In genomic region chr3:1082024-1082633, GRCh38 we compare ENCODE assay signal across 8 cellular contexts. TPM values are rescaled to one million over a fixed set of nuclear protein-coding genes. Genes with fewer than 3 reads are reported as not detected.
DNase-seq lines count a peak whose midpoint lies in the region; ATAC-seq, FAIRE-seq and TF ChIP-seq lines count a peak whose summit lies in the region.

No MANE protein-coding gene starts in this region.

- no peaks in the 10 kb centered on the region for H3K27me3 ChIP-seq in HepG2 (ENCODE audit: control insufficient read depth in 1 of 2, insufficient read depth in 2 of 2, low read length in 2 of 2)

- no peak overlapping the region for H3K4me3 Mint-ChIP-seq in T-helper 17 cell

- H3K27me3 Mint-ChIP-seq in T-helper 17 cell, result no peaks in the 10 kb centered on the region

- DNase-seq in AG20443 (ENCODE audit: low spot score), result peak; percentile 14
- DNase-seq in GM18507 (ENCODE audit: extremely low spot score, insufficient read length, low read depth), result no peak
- peak; percentile 2 for DNase-seq in Jurkat, Clone E6-1 (ENCODE audit: low read depth, low spot score)
- peak; percentile 64 for DNase-seq in astrocyte of the spinal cord (ENCODE audit: low read depth, low spot score)
- peak; percentile 1 for DNase-seq in HepG2 (ENCODE audit: low spot score)
- DNase-seq in T-helper 17 cell, result no peak
- no peak for DNase-seq in activated effector memory CD4-positive, alpha-beta T cell treated with anti-CD3 and anti-CD28 coated beads, Interleukin-2, amount 50 U/mL, for 16 hours
- DNase-seq in T-helper 2 cell, result no peak

- POLR2A ChIA-PET in HepG2 (lab: Yijun Ruan, JAX), result no interaction called here

- H2AFZ ChIP-seq in HepG2 (ENCODE audit: low read length), result no peak overlapping the region

- WGBS in HepG2 (ENCODE audit: low lambda C conversion rate), result 8% methylated on average over 2 of the region's 2 CpGs

- FAIRE-seq in GM18507 (lab: Jason Lieb, UNC) (peak; percentile 78), HepG2 (lab: Jason Lieb, UNC) (no peak)

- TF ChIP-seq RAD21 in HepG2 (CRISPR knock-in tag; IDR thresholded peaks at IDR 0.05), result no peak

- no peaks in the 10 kb centered on the region for H3K4me1 ChIP-seq in HepG2 (ENCODE audit: insufficient read depth, low read length)

- no peak overlapping the region for H3K27ac Mint-ChIP-seq in T-helper 17 cell

- BruUV-seq in HepG2 (replicated peaks; lab: Mats Ljungman, UMichigan), result no TSS peak

- H3K4me3 ChIP-seq in Jurkat, Clone E6-1 (ENCODE audit: low read length), result no peak overlapping the region
- H3K4me3 ChIP-seq in astrocyte of the spinal cord (ENCODE audit: low read depth, low read length) (no peak overlapping the region), HepG2 (replicated peaks in 1 of 3; ENCODE audit: insufficient read depth in 1 of 3, low read depth in 2 of 3, low read length in 3 of 3) (no peak overlapping the region)

- H3K36me3 ChIP-seq in HepG2 (replicated peaks in 1 of 2; ENCODE audit: control insufficient read depth in 1 of 2, insufficient read depth in 2 of 2, low read length in 2 of 2), result no peaks in the 10 kb centered on the region

- no peak for ATAC-seq in HepG2
- ATAC-seq in T-helper 17 cell, result no peak

- CTCF ChIA-PET in HepG2 (lab: Yijun Ruan, JAX; ENCODE audit: low intra/inter-chr PET ratio, low total read pairs), result no interaction called here

- intact Hi-C loops in HepG2 (cut with micrococcal nuclease; ENCODE audit: unreplicated experiment), result loop anchor here (5.0 kb wide), 1 partner anchor 1935 kb away; no protein-coding TSS in a partner anchor

- no peaks in the 10 kb centered on the region for H4K20me1 ChIP-seq in HepG2 (ENCODE audit: insufficient read depth, low read length)

- no peaks in the 10 kb centered on the region for H3K79me2 ChIP-seq in HepG2 (ENCODE audit: insufficient read depth, low read length)

- H3K4me2 ChIP-seq in HepG2 (ENCODE audit: low read depth, low read length), result no peak overlapping the region

- no peak for TF ChIP-seq EP300 in HepG2 (IDR thresholded peaks at IDR 0.05; ENCODE audit: low read depth in 2 of 2, low read length in 2 of 2)
- TF ChIP-seq EP300 in HepG2 (CRISPR knock-in tag; IDR thresholded peaks at IDR 0.05; ENCODE audit: borderline replicate concordance), result no peak

- no peaks in the 10 kb centered on the region for H3K36me3 Mint-ChIP-seq in T-helper 17 cell (ENCODE audit: low read depth)

- TF ChIP-seq CTCF in astrocyte of the spinal cord (IDR thresholded peaks at IDR 0.05; ENCODE audit: low read depth, low read length) (peak; percentile 76), HepG2 (CRISPR knock-in tag; IDR thresholded peaks at IDR 0.05) (no peak)

- no peak for TF ChIP-seq POLR2A in HepG2 (IDR thresholded peaks at IDR 0.05; ENCODE audit: insufficient read depth in 1 of 2, low read depth in 2 of 2, low read length in 2 of 2)

- H3K27ac ChIP-seq in HepG2 (ENCODE audit: extremely low read length, insufficient read depth, low read length), result no peak overlapping the region

- H3K9me3 ChIP-seq in HepG2 (ENCODE audit: low read length) (peaks cover 92% of the 10 kb centered on the region), T-helper 17 cell (ENCODE audit: control insufficient read depth, low read length, poor library complexity, severe bottlenecking) (no peaks in the 10 kb centered on the region)

- no peaks in the 10 kb centered on the region for H3K4me1 Mint-ChIP-seq in T-helper 17 cell

- in situ Hi-C loops in astrocyte of the spinal cord (cut with HindIII; ENCODE audit: low sequenced_read_pairs) (no loop called here), HepG2 (cut with HindIII; ENCODE audit: extremely low pct_ligation_motif_present, low pct_unique_long_range_greater_than_20kb) (no loop called here)

- H3K9ac ChIP-seq in HepG2 (ENCODE audit: insufficient read depth, low read depth, low read length), result no peak overlapping the region

TF ChIP-seq in HepG2, 621 proteins besides CTCF, POLR2A, EP300 and RAD21:
- TF ChIP-seq CREB1 (IDR thresholded peaks at IDR 0.05), result 0 out of 2 replicates have a peak, but pooled peaks have one; percentile 11
- no peak for TF ChIP-seq CREB1 (CRISPR knock-in tag; IDR thresholded peaks at IDR 0.05)
- peak; percentile 22; the same call in 1 of the 2 replicates for TF ChIP-seq SMC3 (IDR thresholded peaks at IDR 0.05; ENCODE audit: low read length)
- TF ChIP-seq ZNF543 (CRISPR knock-in tag; IDR thresholded peaks at IDR 0.05), result no peak
- no peak for TF ChIP-seq JUN (CRISPR knock-in tag; IDR thresholded peaks at IDR 0.05)
- no peak for TF ChIP-seq MTF1 (CRISPR knock-in tag; IDR thresholded peaks at IDR 0.05)
- peak; percentile 24; the same call in 1 of the 2 replicates for TF ChIP-seq ATF7 (IDR thresholded peaks at IDR 0.05)
- no peak for TF ChIP-seq ATF7 (CRISPR knock-in tag; IDR thresholded peaks at IDR 0.05)
- no peak for TF ChIP-seq DDIT3 (CRISPR knock-in tag; IDR thresholded peaks at IDR 0.05)
- TF ChIP-seq STAG1 (CRISPR knock-in tag; IDR thresholded peaks at IDR 0.05), result peak; percentile 35; the same call in 1 of the 2 replicates
- no peak for TF ChIP-seq ARNTL (CRISPR knock-in tag; IDR thresholded peaks at IDR 0.05)

RNA-seq across cellular contexts. Expression of gene CNTN6, which starts 10.7 kb away (rescaled TPM):
- polyA plus RNA-seq in Jurkat, Clone E6-1 (2012; ENCODE audit: insufficient read depth, insufficient read length), result not detected
- total RNA-seq in HepG2 (2016; rRNA removed; fragmentation: Illumina TruSeq; extraction: Trizol) (not detected in 2 replicates), T-helper 17 cell (not detected)
- not detected in 2 replicates for total RNA-seq in HepG2 (2016; cell fraction: cytosol; rRNA removed; fragmentation: Illumina TruSeq; extraction: Trizol; ENCODE audit: low read depth)
- not detected in 2 replicates for total RNA-seq in HepG2 (2016; cell fraction: insoluble cytoplasmic fraction; rRNA removed; fragmentation: Illumina TruSeq; extraction: Trizol)
- total RNA-seq in HepG2 (2016; cell fraction: membrane; rRNA removed; fragmentation: Illumina TruSeq; extraction: Trizol), result not detected in 2 replicates
- not detected in 2 replicates for total RNA-seq in HepG2 (2016; cell fraction: nucleus; rRNA removed; fragmentation: Illumina TruSeq; extraction: Trizol)
- not detected in 2 replicates for polyA plus RNA-seq in HepG2 (2011; rRNA removed)
- polyA plus RNA-seq in HepG2 (2011; cell fraction: cytosol; rRNA removed), result not detected in 2 replicates
- not detected in 2 replicates for polyA plus RNA-seq in HepG2 (2011; cell fraction: nucleus; rRNA removed)
- not detected in 2 replicates for polyA plus RNA-seq in HepG2 (2012)
- polyA plus RNA-seq in HepG2 (2016; cell fraction: cytosol; fragmentation: Illumina TruSeq; extraction: Trizol; ENCODE audit: low read depth), result not detected in 2 replicates
- polyA plus RNA-seq in HepG2 (2016; cell fraction: insoluble cytoplasmic fraction; fragmentation: Illumina TruSeq; extraction: Trizol; ENCODE audit: low read depth), result not detected in 2 replicates
- not detected in 2 replicates for polyA plus RNA-seq in HepG2 (2016; cell fraction: membrane; fragmentation: Illumina TruSeq; extraction: Trizol; ENCODE audit: low read depth)
- not detected in 2 replicates for polyA plus RNA-seq in HepG2 (2016; cell fraction: nucleus; fragmentation: Illumina TruSeq; extraction: Trizol; ENCODE audit: insufficient read depth, low read depth)
- polyA minus RNA-seq in HepG2 (2011; rRNA and poly(A)+ RNA removed; ENCODE audit: low replicate concordance), result not detected in 2 replicates
- not detected in 2 replicates for polyA minus RNA-seq in HepG2 (2011; cell fraction: cytosol; rRNA and poly(A)+ RNA removed)
- not detected in 2 replicates for polyA minus RNA-seq in HepG2 (2011; cell fraction: nucleus; rRNA and poly(A)+ RNA removed)

Comparison
In these comparisons a context has a peak if more than half of its experiments do, and no peak if none do; other contexts are left out.
1. DNase-seq: peak in AG20443 (single experiment), Jurkat, Clone E6-1 (single experiment), astrocyte of the spinal cord (single experiment) and HepG2 (single experiment); none in GM18507 (single experiment), T-helper 17 cell (0 of 3), activated effector memory CD4-positive, alpha-beta T cell treated with anti-CD3 and anti-CD28 coated beads, Interleukin-2, amount 50 U/mL, for 16 hours (single experiment) and T-helper 2 cell (0 of 5).